ENCODE assay signal across 26 cellular contexts in genomic region chr7:155955367-155955635, GRCh38.
"Had no signal": no experiment of that assay in that cellular context is flagged by ENCODE, and none has a peak within 500 bp of the region (broad histone marks: within the 10 kb centered on the region; RNA-seq: fewer than 3 reads in every experiment).

No MANE protein-coding gene starts in this region.

- H3K4me3 ChIP-seq: stomach, suprapubic skin, testis, thoracic aorta, thyroid gland, tibial artery, tibial nerve, transverse colon, upper lobe of left lung, upper lobe of right lung, uterus, vagina had no signal

- H3K4me1 ChIP-seq: suprapubic skin, testis, tibial artery, tibial nerve, transverse colon, upper lobe of left lung, upper lobe of right lung, uterus, vagina had no signal

- H3K9me3 ChIP-seq: stomach, suprapubic skin, testis, thoracic aorta, thyroid gland, tibial artery, tibial nerve, transverse colon, upper lobe of left lung, upper lobe of right lung, uterus, vagina had no signal

- H3K27ac ChIP-seq: suprapubic skin, testis, thoracic aorta, thyroid gland, tibial artery, tibial nerve, transverse colon, upper lobe of left lung, upper lobe of right lung, uterus, vagina had no signal

- ATAC-seq: stimulated activated effector memory CD8-positive, alpha-beta T cell treated with anti-CD3 and anti-CD28 coated beads, Interleukin-12 subunit alpha, Interleukin-12 subunit beta, amount 100 ng/mL, for 72 hours; stimulated activated memory B cell treated with anti-CD40 and anti-IgM and Interleukin-4, amounts not matched to agents 10 μg/mL and 1 μg/mL and 100 μg/mL, for 72 hours; stimulated activated naive B cell treated with anti-CD40 and anti-IgM and Interleukin-4, amounts not matched to agents 10 μg/mL and 1 μg/mL and 100 μg/mL, for 72 hours; stimulated activated naive CD8-positive, alpha-beta T cell treated with anti-CD3 and anti-CD28 coated beads, Interleukin-15, amount 100 ng/mL, for 72 hours; stimulated activated naive CD8-positive, alpha-beta T cell treated with anti-CD3 and anti-CD28 coated beads, Interleukin-15, Interleukin-2, amounts not matched to agents 100 U/mL and 50 U/mL, for 24 hours; upper lobe of right lung had no signal

- H3K27me3 ChIP-seq: stomach, suprapubic skin, testis, thyroid gland, tibial nerve, transverse colon, upper lobe of left lung, upper lobe of right lung, uterus, vagina had no signal

- DNase-seq: stimulated activated CD4-positive, alpha-beta T cell treated with anti-CD3 and anti-CD28 coated beads, Interleukin-2, amount 100 ng/mL, for 48 hours; stimulated activated CD4-positive, alpha-beta T cell treated with anti-CD3 and anti-CD28 coated beads, Interleukin-4, amount 100 ng/mL, for 1 hour; stimulated activated CD4-positive, alpha-beta T cell treated with anti-CD3 and anti-CD28 coated beads, Interleukin-4, amount 100 ng/mL, for 24 hours; stimulated activated CD4-positive, alpha-beta T cell treated with anti-CD3 and anti-CD28 coated beads, Interleukin-4, amount 100 ng/mL, for 4 hours; stimulated activated CD8-positive, alpha-beta memory T cell treated with anti-CD3 and anti-CD28 coated beads, Interleukin-4, amount 100 ng/mL, for 48 hours; stimulated activated naive B cell treated with anti-CD40 and anti-IgM and Interleukin-4, amounts not matched to agents 10 μg/mL and 1 μg/mL and 100 μg/mL, for 72 hours; stimulated activated naive CD4-positive, alpha-beta T cell; stimulated activated naive CD4-positive, alpha-beta T cell treated with Interleukin-2 at 50 U/mL for 16 hours; stimulated activated naive CD8-positive, alpha-beta T cell treated with anti-CD3 and anti-CD28 coated beads, Interleukin-15, amount 100 ng/mL, for 72 hours; stimulated activated naive CD8-positive, alpha-beta T cell treated with anti-CD3 and anti-CD28 coated beads, Interleukin-15, Interleukin-2, amounts not matched to agents 100 U/mL and 50 U/mL, for 24 hours; stomach; substantia nigra; testis; thyroid gland; tibial artery; transverse colon; trophoblast cell; upper lobe of left lung; upper lobe of right lung; uterus had no signal

- H3K36me3 ChIP-seq: stomach, suprapubic skin, thoracic aorta, thyroid gland, tibial artery, tibial nerve, transverse colon, upper lobe of left lung, upper lobe of right lung, uterus, vagina had no signal
